In genomic region chr7:70972693-70973092, GRCh38 we compare ENCODE assay signal across 28 cellular contexts.
"Had no signal": no experiment of that assay in that cellular context is flagged by ENCODE, and none has a peak within 500 bp of the region (broad histone marks: within the 10 kb centered on the region; RNA-seq: fewer than 3 reads in every experiment).

No MANE protein-coding gene starts in this region.

- H3K79me2 ChIP-seq: hepatocyte had no signal

- H3K9me3 ChIP-seq: colonic mucosa, gastrocnemius medialis had no signal

- H3K27ac ChIP-seq: colonic mucosa, coronary artery, dorsolateral prefrontal cortex, epithelial cell of prostate, esophagus muscularis mucosa, esophagus squamous epithelium, foreskin keratinocyte, gastrocnemius medialis, gastroesophageal sphincter, heart left ventricle, heart right ventricle, hepatocyte had no signal

- H3K4me1 ChIP-seq: colonic mucosa, esophagus squamous epithelium, foreskin keratinocyte, gastrocnemius medialis, gastroesophageal sphincter, heart left ventricle, heart right ventricle had no signal

- H3K36me3 ChIP-seq: colonic mucosa, esophagus muscularis mucosa, esophagus squamous epithelium, gastrocnemius medialis, gastroesophageal sphincter, heart left ventricle, heart right ventricle had no signal

- H3K4me3 ChIP-seq: colonic mucosa, coronary artery, dorsolateral prefrontal cortex, esophagus muscularis mucosa, esophagus squamous epithelium, gastrocnemius medialis, gastroesophageal sphincter, heart left ventricle, heart right ventricle, hepatocyte had no signal

- H3K27me3 ChIP-seq: colonic mucosa, esophagus muscularis mucosa, esophagus squamous epithelium, foreskin keratinocyte, gastrocnemius medialis, gastroesophageal sphincter, heart left ventricle, heart right ventricle, hepatocyte had no signal

- H2AFZ ChIP-seq: hepatocyte had no signal

- FAIRE-seq: endometrium, endothelial cell of umbilical vein, frontal cortex had no signal

- DNase-seq: colonic mucosa; cortex of kidney; dermis blood vessel endothelial cell; dorsolateral prefrontal cortex; effector CD4-positive, alpha-beta T cell; effector CD8-positive, alpha-beta T cell; effector memory CD4-positive, alpha-beta T cell; effector memory CD8-positive, alpha-beta T cell; endodermal cell; erythroblast; esophagus squamous epithelium; foreskin fibroblast; foreskin keratinocyte; foreskin melanocyte; gastrocnemius medialis; glutamatergic neuron; head of caudate nucleus; heart left ventricle; heart right ventricle had no signal

- ATAC-seq: effector memory CD8-positive, alpha-beta T cell; esophagus mucosa; foreskin keratinocyte; gastrocnemius medialis; gastroesophageal sphincter; heart left ventricle; heart right ventricle had no signal
